In genomic region chr15:42890161-42890913, GRCh38 we compare ENCODE assay signal across 1 cellular context.
TF ChIP-seq lines count a peak whose summit lies in the region.

No MANE protein-coding gene starts in this region.

TF ChIP-seq in endothelial cell of umbilical vein, 7 proteins besides CTCF, POLR2A, EP300 and RAD21:
- TF ChIP-seq FOS (IDR thresholded peaks at IDR 0.05; ENCODE audit: borderline replicate concordance, insufficient read depth, low read length) = peak; percentile 35
- peak; percentile 66 for TF ChIP-seq MAX (IDR thresholded peaks at IDR 0.05; ENCODE audit: insufficient read depth, insufficient read length)
- no peak for TF ChIP-seq MYC (IDR thresholded peaks at IDR 0.05; ENCODE audit: low read depth, low read length)
- no peak for TF ChIP-seq GATA2 (IDR thresholded peaks at IDR 0.05; ENCODE audit: insufficient read depth, insufficient read length, low read depth, low read length)
- peak; percentile 90 for TF ChIP-seq JUN (IDR thresholded peaks at IDR 0.05; ENCODE audit: borderline replicate concordance, insufficient read depth, insufficient read length, low read depth)
- peak; percentile 69 for TF ChIP-seq POLR2AphosphoS5 (IDR thresholded peaks at IDR 0.05; ENCODE audit: insufficient read depth, low read depth, low read length)
- no peak for TF ChIP-seq EZH2 (IDR thresholded peaks at IDR 0.05; ENCODE audit: borderline replicate concordance, low read depth, low read length, severe bottlenecking)
TF ChIP-seq in endothelial cell of umbilical vein: peak in this region for 4.
